Comparison of ENCODE assay signal across 23 cellular contexts in the genomic region with DNA sequence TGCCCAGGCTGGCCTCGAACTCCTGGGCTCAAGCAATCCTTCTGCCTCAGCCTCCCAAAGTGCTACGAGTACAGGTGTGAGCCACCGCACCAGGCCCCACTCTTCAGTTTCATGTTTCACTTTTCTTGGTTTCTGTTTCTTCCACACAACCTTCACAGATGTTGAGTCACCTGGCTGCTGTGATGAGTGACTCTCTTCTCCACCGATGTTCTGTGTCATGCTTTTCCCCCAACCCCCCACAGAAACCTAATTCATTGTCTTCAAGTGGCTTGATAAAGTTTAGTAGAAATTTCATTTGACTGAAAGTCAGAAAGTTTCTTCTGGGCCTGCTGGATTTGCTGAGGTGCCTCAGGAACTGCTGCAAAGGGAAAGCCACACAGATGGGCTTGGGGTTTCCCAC.
A peak's percentile ranks its signal among the peaks of the same experiment; 100 is the strongest.
DNase-seq lines count a peak whose midpoint lies in the region; ATAC-seq, FAIRE-seq and TF ChIP-seq lines count a peak whose summit lies in the region.
"Had no signal": no experiment of that assay in that cellular context is flagged by ENCODE, and none has a peak within 500 bp of the region (broad histone marks: within the 10 kb centered on the region; RNA-seq: fewer than 3 reads in every experiment).

No MANE protein-coding gene starts in this region.

- H3K27ac ChIP-seq in psoas muscle: no peak overlapping the region
- H3K27ac ChIP-seq in aorta (ENCODE audit: low read depth in 1 of 2, low read length in 2 of 2): no peak overlapping the region
- H3K27ac ChIP-seq: adrenal gland, C4-2B, left ventricle myocardium inferior, skin epidermis, thyroid gland had no signal

- WGBS in psoas muscle, 3 donors: 82 to 87% (median 85%) methylated on average over 4 of the region's 4 CpGs
- 79 to 85% methylated on average over 4 of the region's 4 CpGs for WGBS in aorta, 2 donors

- peak; percentile 78 for ATAC-seq in GM19351 (IDR thresholded peaks at IDR 0.05; ENCODE audit: unreplicated experiment)
- ATAC-seq in HG03196 (IDR thresholded peaks at IDR 0.05; ENCODE audit: unreplicated experiment): peak; percentile 88
- ATAC-seq in psoas muscle: no peak
- ATAC-seq in aorta (ENCODE audit: low FRiP score): no peak
- ATAC-seq: stimulated activated naive CD8-positive, alpha-beta T cell treated with anti-CD3 and anti-CD28 coated beads, Interleukin-15, Interleukin-2, amounts not matched to agents 100 U/mL and 50 U/mL, for 24 hours had no signal

- no peak for FAIRE-seq in RCC 7860 (lab: Jason Lieb, UNC)
- FAIRE-seq: D721Med, GM19239 had no signal

- peak; percentile 58 for DNase-seq in ELR (ENCODE audit: low read depth)
- peak; percentile 17 for DNase-seq in RCC 7860 (ENCODE audit: low spot score)
- DNase-seq in NCI-H2171 (lab: John Stamatoyannopoulos, UW): no peak
- DNase-seq in NAMALWA (ENCODE audit: low spot score): no peak
- no peak for DNase-seq in psoas muscle
- DNase-seq in aorta: no peak
- DNase-seq: activated CD4-positive, alpha-beta T cell treated with anti-CD3 and anti-CD28 coated beads for 1 hour; activated CD8-positive, alpha-beta memory T cell treated with anti-CD3 and anti-CD28 coated beads, Interleukin-2, amount 50 U/mL, for 4 hours; adrenal gland; immature natural killer cell; left ventricle myocardium inferior; MV-4-11; NCI-H187; NCI-H226; stimulated activated naive CD8-positive, alpha-beta T cell treated with anti-CD3 and anti-CD28 coated beads, Interleukin-15, Interleukin-2, amounts not matched to agents 100 U/mL and 50 U/mL, for 24 hours; thyroid gland had no signal

- no peak overlapping the region for H3K4me3 ChIP-seq in psoas muscle
- no peak overlapping the region for H3K4me3 ChIP-seq in aorta (ENCODE audit: low read length in 2 of 2)
- H3K4me3 ChIP-seq: adrenal gland, HAP-1, left ventricle myocardium inferior, skin epidermis, thyroid gland had no signal

- TF ChIP-seq CTCF in psoas muscle (IDR thresholded peaks at IDR 0.05): no peak

- no peaks in the 10 kb centered on the region for H3K27me3 ChIP-seq in psoas muscle (ENCODE audit: insufficient read depth in 3 of 3, low read length in 2 of 3)
- H3K27me3 ChIP-seq in aorta (ENCODE audit: control insufficient read depth in 1 of 2, insufficient read depth in 2 of 2, low read length in 1 of 2): no peaks in the 10 kb centered on the region
- H3K27me3 ChIP-seq: thyroid gland had no signal

- intact Hi-C loops in psoas muscle (cut with DNase I) (no loop called here), aorta (cut with DNase I) (no loop called here)

- H3K36me3 ChIP-seq in psoas muscle (ENCODE audit: insufficient read depth in 1 of 2, low read depth in 1 of 2) (no peaks in the 10 kb centered on the region), aorta (ENCODE audit: control insufficient read depth in 1 of 2, insufficient read depth in 2 of 2, low read length in 1 of 2) (no peaks in the 10 kb centered on the region)
- H3K36me3 ChIP-seq: adrenal gland, HAP-1, thyroid gland had no signal

- H3K9me3 ChIP-seq in psoas muscle: peaks cover 4% of the 10 kb centered on the region
- H3K9me3 ChIP-seq in aorta (ENCODE audit: control insufficient read depth, low read length): no peaks in the 10 kb centered on the region
- H3K9me3 ChIP-seq: HAP-1, thyroid gland had no signal

- H3K4me1 ChIP-seq in psoas muscle: no peaks in the 10 kb centered on the region
- H3K4me1 ChIP-seq in aorta (ENCODE audit: control insufficient read depth in 1 of 2, insufficient read depth in 2 of 2, low read length in 2 of 2): no peaks in the 10 kb centered on the region
- H3K4me1 ChIP-seq: adrenal gland, HAP-1, left ventricle myocardium inferior, thyroid gland had no signal

Comparison
In these comparisons a context has a peak if more than half of its experiments do, and no peak if none do; other contexts are left out.
1. DNase-seq: peak in ELR (single experiment) and RCC 7860 (single experiment); none in NCI-H2171 (single experiment), NAMALWA (single experiment), psoas muscle (0 of 2) and aorta (0 of 2).
2. ATAC-seq: peak in GM19351 (single experiment) and HG03196 (single experiment); none in psoas muscle (0 of 4) and aorta (single experiment).